In genomic region chr7:80087768-80088170, GRCh38 we compare ENCODE assay signal across 20 cellular contexts. TPM values are rescaled to one million over a fixed set of nuclear protein-coding genes. Genes with fewer than 3 reads are reported as not detected.
DNase-seq lines count a peak whose midpoint lies in the region; ATAC-seq, FAIRE-seq and TF ChIP-seq lines count a peak whose summit lies in the region.
"Had no signal": no experiment of that assay in that cellular context is flagged by ENCODE, and none has a peak within 500 bp of the region (broad histone marks: within the 10 kb centered on the region; RNA-seq: fewer than 3 reads in every experiment).

No MANE protein-coding gene starts in this region.

- H2AFZ ChIP-seq in osteoblast (ENCODE audit: low read length) = peak overlapping the region; percentile 80

- intact Hi-C loops in kidney (cut with DNase I) = no loop called here

- H3K27me3 ChIP-seq in osteoblast (ENCODE audit: insufficient read depth, low read length) = no peaks in the 10 kb centered on the region

- DNase-seq in A549 (ENCODE audit: low read depth in 1 of 2, low spot score in 1 of 2) (no peak), NCI-H226 (peak; percentile 65), coronary artery (ENCODE audit: low spot score) (no peak), osteoblast (ENCODE audit: insufficient read length, low spot score, missing footprints) (no peak), GM10248 (ENCODE audit: extremely low spot score) (no peak), immature natural killer cell (no peak), kidney (no peak)
- DNase-seq: ACHN; activated CD4-positive, alpha-beta T cell treated with anti-CD3 and anti-CD28 coated beads, Interleukin-2, amount 50 U/mL, for 48 hours; activated T-cell treated with anti-CD3 and anti-CD28 coated beads, Interleukin-2, amount 50 U/mL, for 4 hours; CD4-positive, alpha-beta memory T cell; DND-41; effector memory CD4-positive, alpha-beta T cell; left colon; mucosa of descending colon; NCI-H1436; SW 1271 had no signal

- H3K4me1 ChIP-seq in A549 = no peaks in the 10 kb centered on the region
- peaks cover 29% of the 10 kb centered on the region for H3K4me1 ChIP-seq in osteoblast (ENCODE audit: insufficient read depth, low read length)
- peaks cover 0 to 3% of the 10 kb centered on the region in 2 donors for H3K4me1 ChIP-seq in kidney (ENCODE audit: control insufficient read depth in 1 of 2, insufficient read depth in 1 of 2, low read depth in 1 of 2, low read length in 2 of 2)

- no peak overlapping the region for H3K4me3 Mint-ChIP-seq in immature natural killer cell
- H3K4me3 Mint-ChIP-seq: activated T-cell treated with anti-CD3 and anti-CD28 coated beads, Interleukin-2, amount 50 U/mL, for 4 hours; CD4-positive, alpha-beta memory T cell had no signal

- no peak for ATAC-seq in A549
- no peak for ATAC-seq in HG03025 (IDR thresholded peaks at IDR 0.05; ENCODE audit: low FRiP score, unreplicated experiment)
- ATAC-seq: activated naive CD4-positive, alpha-beta T cell treated with anti-CD3 and anti-CD28 coated beads, Interleukin-2, amount 50 U/mL, for 72 hours; activated T-cell treated with anti-CD3 and anti-CD28 coated beads, Interleukin-2, amount 50 U/mL, for 4 hours; left colon; mucosa of descending colon had no signal

- no peaks in the 10 kb centered on the region for H4K20me1 ChIP-seq in osteoblast (ENCODE audit: insufficient read depth, low read length)

- POLR2A ChIA-PET in A549 (lab: Yijun Ruan, JAX) (no interaction called here), GM10248 (lab: Yijun Ruan, JAX) (no interaction called here)

- CTCF ChIA-PET in A549 (lab: Yijun Ruan, JAX) = interaction anchor here (0.7 to 0.9 kb wide), 2 partner anchors 28 to 143 kb away, joined by 3 read pairs; no protein-coding TSS in a partner anchor
- CTCF ChIA-PET in GM10248 (lab: Yijun Ruan, JAX) = interaction anchor here (1.8 kb wide), 1 partner anchor 9 kb away, joined by 7 read pairs; no protein-coding TSS in a partner anchor

- H3K9me3 ChIP-seq in A549 (no peaks in the 10 kb centered on the region), osteoblast (ENCODE audit: low read depth, low read length) (no peaks in the 10 kb centered on the region), kidney (ENCODE audit: control insufficient read depth in 1 of 2, low read length in 2 of 2) (no peaks in the 10 kb centered on the region)
- H3K9me3 ChIP-seq: mucosa of descending colon, thoracic aorta had no signal

- peaks cover 0 to 8% (median 3%) of the 10 kb centered on the region in 6 donors for H3K9me3 Mint-ChIP-seq in immature natural killer cell
- H3K9me3 Mint-ChIP-seq: activated naive CD4-positive, alpha-beta T cell treated with anti-CD3 and anti-CD28 coated beads, Interleukin-2, amount 50 U/mL, for 72 hours; activated T-cell treated with anti-CD3 and anti-CD28 coated beads, Interleukin-2, amount 50 U/mL, for 4 hours had no signal

- H3K27me3 Mint-ChIP-seq in immature natural killer cell (ENCODE audit: low read depth in 3 of 3) = peaks cover 0 to 4% (median 3%) of the 10 kb centered on the region in 3 donors
- H3K27me3 Mint-ChIP-seq: CD4-positive, alpha-beta memory T cell had no signal

- H3K4me1 Mint-ChIP-seq in immature natural killer cell = no peaks in the 10 kb centered on the region
- H3K4me1 Mint-ChIP-seq: CD4-positive, alpha-beta memory T cell had no signal

- FAIRE-seq in A549 (lab: Jason Lieb, UNC) = peak; percentile 23
- FAIRE-seq in kidney (lab: Jason Lieb, UNC) = no peak

- TF ChIP-seq CTCF in A549 (IDR thresholded peaks at IDR 0.05) (no peak), coronary artery (IDR thresholded peaks at IDR 0.05) (no peak), osteoblast (IDR thresholded peaks at IDR 0.05; ENCODE audit: extremely low read depth, low read depth, low read length) (no peak), GM10248 (IDR thresholded peaks at IDR 0.05; ENCODE audit: control extremely low read depth, extremely low read depth, low read depth, missing control alignments) (no peak), kidney (IDR thresholded peaks at IDR 0.05; ENCODE audit: borderline replicate concordance, extremely low read depth, insufficient read depth) (no peak)

- H3K79me2 ChIP-seq in osteoblast (ENCODE audit: insufficient read depth, low read length) = no peaks in the 10 kb centered on the region

- TF ChIP-seq RAD21 in A549 (conservative IDR thresholded peaks at IDR 0.05 in 1 of 2, IDR thresholded peaks at IDR 0.05 in 1 of 2) = no peak

- H3K27ac Mint-ChIP-seq in immature natural killer cell = no peak overlapping the region
- H3K27ac Mint-ChIP-seq: activated naive CD4-positive, alpha-beta T cell treated with anti-CD3 and anti-CD28 coated beads, Interleukin-2, amount 50 U/mL, for 72 hours; CD4-positive, alpha-beta memory T cell had no signal

- 78% methylated on average over 1 of the region's 1 CpG for WGBS in A549 (ENCODE audit: missing lambda C conversion rate)

- TF ChIP-seq POLR2A in A549 (IDR thresholded peaks at IDR 0.05; ENCODE audit: low read length) = no peak

- H3K27ac ChIP-seq in A549 (no peak overlapping the region), coronary artery (peak overlapping the region in 1 of 2 donors; percentile 14), osteoblast (ENCODE audit: low read depth, low read length) (peak overlapping the region; percentile 62), kidney (ENCODE audit: low read depth in 2 of 2, low read length in 2 of 2) (no peak overlapping the region)
- H3K27ac ChIP-seq: thoracic aorta had no signal

- H3K4me2 ChIP-seq in A549 (no peak overlapping the region), osteoblast (ENCODE audit: insufficient read depth, low read length) (peak overlapping the region; percentile 69)

- TF ChIP-seq EP300 in A549 (IDR thresholded peaks at IDR 0.05) = no peak

- no peaks in the 10 kb centered on the region for H3K36me3 Mint-ChIP-seq in immature natural killer cell
- H3K36me3 Mint-ChIP-seq: activated naive CD4-positive, alpha-beta T cell treated with anti-CD3 and anti-CD28 coated beads, Interleukin-2, amount 50 U/mL, for 72 hours; CD4-positive, alpha-beta memory T cell had no signal

- no peak overlapping the region for H3K4me3 ChIP-seq in A549
- peak overlapping the region; percentile 9 for H3K4me3 ChIP-seq in coronary artery
- H3K4me3 ChIP-seq in osteoblast (ENCODE audit: insufficient read depth, low read length) = peak overlapping the region; percentile 26
- no peak overlapping the region for H3K4me3 ChIP-seq in kidney (ENCODE audit: low read length in 2 of 2)
- H3K4me3 ChIP-seq: mucosa of descending colon, thoracic aorta had no signal

- H3K36me3 ChIP-seq in osteoblast (ENCODE audit: insufficient read depth, low read length) (no peaks in the 10 kb centered on the region), kidney (ENCODE audit: control insufficient read depth in 1 of 2, insufficient read depth in 2 of 2, low read length in 2 of 2) (no peaks in the 10 kb centered on the region)
- H3K36me3 ChIP-seq: thoracic aorta had no signal

- H3K9ac ChIP-seq in kidney (ENCODE audit: low read length in 2 of 2) = no peak overlapping the region

TF ChIP-seq in A549, 52 proteins besides CTCF, POLR2A, EP300 and RAD21 (continues in another document):
- TF ChIP-seq MAX (IDR thresholded peaks at IDR 0.05) (no peak), ZSCAN20 (CRISPR knock-in tag; IDR thresholded peaks at IDR 0.05) (no peak), REST (IDR thresholded peaks at IDR 0.05) (no peak), JUNB (IDR thresholded peaks at IDR 0.05) (no peak), HEYL (CRISPR knock-in tag; IDR thresholded peaks at IDR 0.05) (no peak), ZNF302 (CRISPR knock-in tag; IDR thresholded peaks at IDR 0.05) (no peak), FOSL2 (IDR thresholded peaks at IDR 0.05) (no peak), FOSL2 (CRISPR knock-in tag; IDR thresholded peaks at IDR 0.05) (no peak)

RNA-seq across cellular contexts. Expression of gene GNAI1, which starts 46.9 kb away (rescaled TPM):
- polyA plus RNA-seq in A549 (2011; rRNA removed) (59.7 and 96.3 TPM in 2 replicates), A549 (2017; fragmentation: RNase III; extraction: RNeasy Plus Mini Kit Qiagen cat#74134 plus additional on column Dnase treatment) (37.9 to 46.3 TPM (median 44.8 TPM) in 3 replicates), immature natural killer cell (1 to 10 TPM; 5.2 to 9.7 (median 8.0) TPM), kidney (ENCODE audit: insufficient read depth, low read depth, low replicate concordance) (41.9 TPM)
- 17.3 and 18.2 TPM in 2 replicates for polyA plus RNA-seq in A549 (2012; cell fraction: cytosol; rRNA removed)
- 9.6 and 10.5 TPM in 2 replicates for polyA plus RNA-seq in A549 (2012; cell fraction: nucleus; rRNA removed)
- 21.9 and 23.5 TPM in 2 replicates for polyA minus RNA-seq in A549 (2011; rRNA and poly(A)+ RNA removed)
- total RNA-seq in osteoblast (36.2 and 42.1 TPM in 2 replicates), kidney (105 TPM)

Comparison
In these comparisons a context has a peak if more than half of its experiments do, and no peak if none do; other contexts are left out.
1. H3K4me3 ChIP-seq: peak in coronary artery (single experiment) and osteoblast (single experiment); none in A549 (single experiment) and kidney (0 of 2).